1 cellular context compared by ENCODE assay signal in genomic region chr10:23047201-23048050, GRCh38.
TF ChIP-seq lines count a peak whose summit lies in the region.

No MANE protein-coding gene starts in this region.

TF ChIP-seq in K562, 482 proteins besides CTCF, POLR2A, EP300 and RAD21 (continued from another document and continues in another):
- TF ChIP-seq POLR2B (IDR thresholded peaks at IDR 0.05; ENCODE audit: low read depth, partially characterized antibody) (no peak), MEIS2 (IDR thresholded peaks at IDR 0.05; ENCODE audit: partially characterized antibody) (peak; percentile 95), KDM5B (IDR thresholded peaks at IDR 0.05; ENCODE audit: insufficient replicate concordance, low read depth, low read length) (no peak), GATAD2A (IDR thresholded peaks at IDR 0.05) (no peak), SMAD3 (CRISPR knock-in tag; conservative IDR thresholded peaks at IDR 0.05) (peak; percentile 22; the same call in 1 of the 2 replicates), NR4A1 (CRISPR knock-in tag; IDR thresholded peaks at IDR 0.05) (no peak), NR4A1 (tag; IDR thresholded peaks at IDR 0.05) (0 out of 2 replicates have a peak, but pooled peaks have one; percentile 65), CBFA2T3 (IDR thresholded peaks at IDR 0.05) (peak; percentile 94), AFF1 (IDR thresholded peaks at IDR 0.05; ENCODE audit: low read depth in 1 of 2, partially characterized antibody in 2 of 2) (peak in 1 of 2 experiments; percentile 62), RUNX1 (IDR thresholded peaks at IDR 0.05; ENCODE audit: low read depth) (no peak), KDM1A (IDR thresholded peaks at IDR 0.05) (peak; percentile 72 to 74), ZEB2 (IDR thresholded peaks at IDR 0.05) (peak; percentile 93), ATF1 (CRISPR knock-in tag; IDR thresholded peaks at IDR 0.05) (no peak), ATF1 (tag; IDR thresholded peaks at IDR 0.05) (peak; percentile 77), SMARCE1 (IDR thresholded peaks at IDR 0.05) (peak; percentile 93), LCOR (CRISPR knock-in tag; IDR thresholded peaks at IDR 0.05) (peak; percentile 37; the same call in 1 of the 2 replicates), HMBOX1 (IDR thresholded peaks at IDR 0.05) (peak; percentile 43; the same call in 1 of the 2 replicates), SFPQ (IDR thresholded peaks at IDR 0.05; ENCODE audit: low read depth, low read length) (no peak), FOXK2 (conservative IDR thresholded peaks at IDR 0.05 in 1 of 2, IDR thresholded peaks at IDR 0.05 in 1 of 2; ENCODE audit: low read depth in 2 of 2) (peak; percentile 36 to 39; a peak in 2 of 4 replicates), RNF2 (IDR thresholded peaks at IDR 0.05) (peak; percentile 89), FOSL1 (tag; conservative IDR thresholded peaks at IDR 0.05) (peak; percentile 96), SUPT5H (IDR thresholded peaks at IDR 0.05) (no peak), NKRF (IDR thresholded peaks at IDR 0.05; ENCODE audit: borderline replicate concordance) (no peak), NFE2 (IDR thresholded peaks at IDR 0.05; ENCODE audit: low read depth) (peak; percentile 71), ZNF316 (IDR thresholded peaks at IDR 0.05) (peak; percentile 57; the same call in 1 of the 2 replicates), CLOCK (CRISPR knock-in tag; IDR thresholded peaks at IDR 0.05; ENCODE audit: borderline replicate concordance) (no peak), NFXL1 (CRISPR knock-in tag; IDR thresholded peaks at IDR 0.05) (no peak), SOX6 (IDR thresholded peaks at IDR 0.05) (peak; percentile 95), MCM3 (IDR thresholded peaks at IDR 0.05) (no peak), FOXM1 (IDR thresholded peaks at IDR 0.05; ENCODE audit: low read depth) (peak; percentile 65), FOXM1 (CRISPR knock-in tag; IDR thresholded peaks at IDR 0.05; ENCODE audit: low read depth) (no peak), PHF20 (IDR thresholded peaks at IDR 0.05; ENCODE audit: partially characterized antibody) (peak; percentile 17), ZNF589 (CRISPR knock-in tag; IDR thresholded peaks at IDR 0.05; ENCODE audit: low read depth) (peak; percentile 78; the same call in 1 of the 2 replicates), RBBP5 (IDR thresholded peaks at IDR 0.05; ENCODE audit: borderline replicate concordance, insufficient read depth, low read length, poor library complexity, severe bottlenecking) (peak; percentile 66), SMAD4 (CRISPR knock-in tag; conservative IDR thresholded peaks at IDR 0.05) (peak; percentile 74; the same call in 1 of the 2 replicates), HDAC8 (tag; IDR thresholded peaks at IDR 0.05) (peak; percentile 73; the same call in 1 of the 2 replicates), ZBTB43 (CRISPR knock-in tag; IDR thresholded peaks at IDR 0.05) (no peak), LEF1 (IDR thresholded peaks at IDR 0.05) (peak; percentile 96), ZBTB7A (IDR thresholded peaks at IDR 0.05; ENCODE audit: borderline replicate concordance, control insufficient read depth, low read depth, low read length) (no peak), ATF3 (IDR thresholded peaks at IDR 0.05) (peak; percentile 91), ATF3 (CRISPR knock-in tag; conservative IDR thresholded peaks at IDR 0.05) (0 out of 2 replicates have a peak, but pooled peaks have one; percentile 41), ATF7 (IDR thresholded peaks at IDR 0.05) (peak; percentile 54), THRB (CRISPR knock-in tag; conservative IDR thresholded peaks at IDR 0.05) (0 out of 2 replicates have a peak, but pooled peaks have one; percentile 29), HNRNPLL (IDR thresholded peaks at IDR 0.05; ENCODE audit: low read depth, low read length, poor library complexity, severe bottlenecking) (no peak), ZNF143 (CRISPR knock-in tag; IDR thresholded peaks at IDR 0.05) (no peak), ZNF785 (CRISPR knock-in tag; IDR thresholded peaks at IDR 0.05) (no peak), GATA2 (CRISPR knock-in tag; IDR thresholded peaks at IDR 0.05) (peak; percentile 69), ZBTB49 (CRISPR knock-in tag; IDR thresholded peaks at IDR 0.05; ENCODE audit: borderline replicate concordance) (no peak)
